ENCODE assay signal across 1 cellular context in the genomic region with DNA sequence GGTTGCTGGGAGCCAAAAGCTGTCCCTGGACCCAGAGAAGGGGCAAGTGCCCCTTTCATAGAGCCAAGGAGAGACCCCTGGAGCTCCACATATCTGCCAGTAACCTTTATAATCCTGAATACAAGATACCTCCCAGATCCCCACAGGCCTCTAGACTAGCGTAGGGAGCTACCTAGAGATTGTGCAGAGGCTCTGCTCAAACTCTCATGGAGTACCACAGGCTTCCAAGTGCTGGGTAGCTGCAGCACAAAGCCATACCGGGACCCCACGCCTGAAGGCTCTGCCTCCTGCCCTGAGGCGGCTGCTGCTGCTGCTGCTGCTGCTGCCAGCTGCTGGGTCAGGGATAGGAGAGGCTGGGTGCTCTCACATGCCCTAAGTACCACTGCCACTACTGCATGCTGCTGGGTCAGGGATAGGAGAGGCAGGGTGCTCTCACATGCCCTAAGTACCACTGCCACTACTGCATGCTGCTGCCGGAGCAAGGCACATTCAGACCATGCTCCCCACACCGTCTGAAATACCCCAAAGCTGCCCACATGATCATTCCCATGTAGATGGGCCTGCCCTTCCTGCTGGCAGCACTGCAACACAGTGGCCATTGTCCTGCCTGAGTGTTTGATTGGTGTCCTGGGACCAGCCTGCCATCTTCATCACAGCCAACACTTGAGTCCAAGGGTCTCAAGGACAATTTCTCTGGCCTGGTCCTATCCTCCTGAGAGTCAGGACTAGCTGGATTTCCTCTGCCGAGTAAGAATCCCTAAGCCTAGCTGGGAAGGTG.
TF ChIP-seq lines count a peak whose summit lies in the region.

No MANE protein-coding gene starts in this region.

TF ChIP-seq in K562, 482 proteins besides CTCF, POLR2A, EP300 and RAD21:
- TF ChIP-seq, protein P1, sequence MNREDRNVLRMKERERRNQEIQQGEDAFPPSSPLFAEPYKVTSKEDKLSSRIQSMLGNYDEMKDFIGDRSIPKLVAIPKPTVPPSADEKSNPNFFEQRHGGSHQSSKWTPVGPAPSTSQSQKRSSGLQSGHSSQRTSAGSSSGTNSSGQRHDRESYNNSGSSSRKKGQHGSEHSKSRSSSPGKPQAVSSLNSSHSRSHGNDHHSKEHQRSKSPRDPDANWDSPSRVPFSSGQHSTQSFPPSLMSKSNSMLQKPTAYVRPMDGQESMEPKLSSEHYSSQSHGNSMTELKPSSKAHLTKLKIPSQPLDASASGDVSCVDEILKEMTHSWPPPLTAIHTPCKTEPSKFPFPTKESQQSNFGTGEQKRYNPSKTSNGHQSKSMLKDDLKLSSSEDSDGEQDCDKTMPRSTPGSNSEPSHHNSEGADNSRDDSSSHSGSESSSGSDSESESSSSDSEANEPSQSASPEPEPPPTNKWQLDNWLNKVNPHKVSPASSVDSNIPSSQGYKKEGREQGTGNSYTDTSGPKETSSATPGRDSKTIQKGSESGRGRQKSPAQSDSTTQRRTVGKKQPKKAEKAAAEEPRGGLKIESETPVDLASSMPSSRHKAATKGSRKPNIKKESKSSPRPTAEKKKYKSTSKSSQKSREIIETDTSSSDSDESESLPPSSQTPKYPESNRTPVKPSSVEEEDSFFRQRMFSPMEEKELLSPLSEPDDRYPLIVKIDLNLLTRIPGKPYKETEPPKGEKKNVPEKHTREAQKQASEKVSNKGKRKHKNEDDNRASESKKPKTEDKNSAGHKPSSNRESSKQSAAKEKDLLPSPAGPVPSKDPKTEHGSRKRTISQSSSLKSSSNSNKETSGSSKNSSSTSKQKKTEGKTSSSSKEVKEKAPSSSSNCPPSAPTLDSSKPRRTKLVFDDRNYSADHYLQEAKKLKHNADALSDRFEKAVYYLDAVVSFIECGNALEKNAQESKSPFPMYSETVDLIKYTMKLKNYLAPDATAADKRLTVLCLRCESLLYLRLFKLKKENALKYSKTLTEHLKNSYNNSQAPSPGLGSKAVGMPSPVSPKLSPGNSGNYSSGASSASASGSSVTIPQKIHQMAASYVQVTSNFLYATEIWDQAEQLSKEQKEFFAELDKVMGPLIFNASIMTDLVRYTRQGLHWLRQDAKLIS (CRISPR knock-in tag; IDR thresholded peaks at IDR 0.05): no peak
- no peak for TF ChIP-seq ZNF354B (CRISPR knock-in tag; IDR thresholded peaks at IDR 0.05)
- TF ChIP-seq SMARCC2 (IDR thresholded peaks at IDR 0.05; ENCODE audit: low read depth): no peak
- TF ChIP-seq CEBPB (tag; IDR thresholded peaks at IDR 0.05): no peak
- TF ChIP-seq ESRRB (CRISPR knock-in tag; IDR thresholded peaks at IDR 0.05; ENCODE audit: borderline replicate concordance): no peak
- no peak for TF ChIP-seq ZFX (CRISPR knock-in tag; IDR thresholded peaks at IDR 0.05)
- no peak for TF ChIP-seq SMAD1 (IDR thresholded peaks at IDR 0.05; ENCODE audit: low read depth, low read length, partially characterized antibody)
